ENCODE assay signal across 8 cellular contexts in the genomic region with DNA sequence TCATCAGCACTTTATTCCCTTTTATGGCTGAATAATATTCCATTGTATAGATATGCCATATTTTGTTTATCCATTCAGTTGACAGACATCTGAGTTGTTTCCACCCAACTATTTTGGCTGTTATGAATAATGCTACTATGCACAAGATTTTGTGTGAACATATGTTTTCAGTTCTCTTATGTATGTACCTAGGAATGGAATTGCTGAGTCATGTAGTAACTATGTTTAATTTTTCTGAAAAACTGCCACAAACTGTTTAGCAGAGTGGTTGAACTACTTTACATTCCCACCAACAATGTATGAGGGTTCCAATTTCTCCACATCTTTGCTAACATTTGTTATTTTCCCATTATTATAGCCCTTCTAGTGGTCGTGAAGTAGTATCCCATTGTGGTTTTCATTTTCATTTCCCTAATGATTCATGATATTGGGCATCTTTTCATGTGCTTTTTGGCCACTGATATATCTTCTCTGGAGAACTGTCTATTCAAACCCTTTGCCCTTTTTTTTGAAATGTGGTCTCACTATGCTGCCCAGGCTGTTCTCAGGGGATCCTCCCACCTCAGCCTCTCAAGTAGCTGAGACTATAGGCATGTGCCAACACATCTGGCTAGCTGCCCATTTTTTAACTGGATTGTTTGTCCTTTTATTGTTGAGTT. TPM values are rescaled to one million over a fixed set of nuclear protein-coding genes. Genes with fewer than 3 reads are reported as not detected.
DNase-seq lines count a peak whose midpoint lies in the region; ATAC-seq and TF ChIP-seq lines count a peak whose summit lies in the region.

No MANE protein-coding gene starts in this region.

- H3K9me3 Mint-ChIP-seq in chondrocyte (ENCODE audit: low read depth): peaks cover 3% of the 10 kb centered on the region

- H3K4me1 Mint-ChIP-seq in chondrocyte (ENCODE audit: low read depth): peaks cover 58% of the 10 kb centered on the region

- TF ChIP-seq POLR2A in erythroblast (IDR thresholded peaks at IDR 0.05; ENCODE audit: low read length): no peak

- DNase-seq in CD1c-positive myeloid dendritic cell (ENCODE audit: extremely low spot score) (peak; percentile 61), chondrocyte (ENCODE audit: low spot score) (no peak), activated gamma-delta T cell (lab: John Stamatoyannopoulos, UW) (no peak), erythroblast (lab: John Stamatoyannopoulos, UW) (no peak), GDM1 (lab: John Stamatoyannopoulos, UW) (no peak)

- H3K4me3 Mint-ChIP-seq in chondrocyte (ENCODE audit: unreplicated experiment): no peak overlapping the region

- H3K27me3 Mint-ChIP-seq in chondrocyte (ENCODE audit: low read depth): no peaks in the 10 kb centered on the region

- TF ChIP-seq CTCF in chondrocyte (IDR thresholded peaks at IDR 0.05): peak; percentile 30

- ATAC-seq in GM19463 (IDR thresholded peaks at IDR 0.05; ENCODE audit: unreplicated experiment) (peak; percentile 81), HG03575 (IDR thresholded peaks at IDR 0.05; ENCODE audit: extremely low read depth, insufficient number of reproducible peaks, low FRiP score, unreplicated experiment) (peak; percentile 80), GM19324 (IDR thresholded peaks at IDR 0.05; ENCODE audit: low FRiP score, unreplicated experiment) (no peak)

- peaks cover 4% of the 10 kb centered on the region for H3K36me3 Mint-ChIP-seq in chondrocyte (ENCODE audit: low read depth)

- H3K27ac Mint-ChIP-seq in chondrocyte (ENCODE audit: unreplicated experiment): peak overlapping the region; percentile 85

RNA-seq across cellular contexts. Expression of a gene that starts 26.3 kb away (rescaled TPM):
- total RNA-seq in chondrocyte: 33.4 to 41.0 TPM (median 36.2 TPM) in 3 replicates
